Comparison of ENCODE assay signal across 6 cellular contexts in the genomic region with DNA sequence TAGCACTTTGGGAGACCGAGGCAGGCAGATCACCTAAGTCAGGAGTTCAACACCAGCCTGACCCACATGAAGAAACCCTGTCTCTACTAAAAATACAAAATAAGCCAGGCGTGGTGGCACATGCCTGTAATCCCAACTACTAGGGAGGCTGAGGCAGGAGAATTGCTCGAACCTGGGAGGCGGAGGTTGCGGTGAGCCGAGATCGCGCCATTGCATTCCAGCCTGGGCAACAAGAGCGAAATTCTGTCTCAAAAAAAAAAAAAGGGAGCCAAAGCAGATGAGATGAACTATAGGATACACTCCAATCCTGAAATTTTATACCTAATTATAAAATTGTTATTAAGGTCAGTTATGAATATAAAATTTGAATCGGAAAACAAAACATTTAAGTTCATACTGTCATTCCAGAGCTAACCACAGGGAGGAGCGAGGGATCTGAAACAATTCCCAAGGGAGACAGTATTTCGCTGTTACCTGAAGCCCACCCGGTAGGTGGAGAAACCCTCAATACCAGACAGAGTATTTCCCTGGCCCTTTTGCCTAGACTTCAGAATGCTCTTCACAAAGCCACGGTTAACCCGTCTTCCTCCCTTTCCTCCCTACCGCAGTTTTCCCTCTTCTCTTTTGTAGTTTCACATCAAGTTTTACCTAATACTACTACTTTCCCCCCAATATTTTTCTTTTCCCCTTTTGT.
DNase-seq lines count a peak whose midpoint lies in the region; ATAC-seq and TF ChIP-seq lines count a peak whose summit lies in the region.

No MANE protein-coding gene starts in this region.

- H4K20me1 ChIP-seq in DND-41 (ENCODE audit: insufficient read depth, low read length) = peaks cover 39% of the 10 kb centered on the region

- H3K4me3 ChIP-seq in DND-41 (ENCODE audit: low read depth in 1 of 2, low read length in 2 of 2) (peak overlapping the region; percentile 96 to 97; a peak in 3 of 4 replicates), muscle layer of colon (ENCODE audit: low read depth in 1 of 2, low read length in 2 of 2) (peak overlapping the region in 1 of 2 donors; percentile 72)

- peaks cover 65% of the 10 kb centered on the region for H3K79me2 ChIP-seq in DND-41 (ENCODE audit: insufficient read depth, low read length)

- no peak overlapping the region for H2AFZ ChIP-seq in DND-41 (ENCODE audit: low read depth, low read length)

- ATAC-seq in DND-41 (ENCODE audit: insufficient read depth, low read depth) (no peak), HG03045 (IDR thresholded peaks at IDR 0.05; ENCODE audit: unreplicated experiment) (no peak), HG02798 (IDR thresholded peaks at IDR 0.05; ENCODE audit: poor library complexity, unreplicated experiment) (no peak)

- H3K9me3 ChIP-seq in DND-41 (ENCODE audit: insufficient read depth, low read length, severe bottlenecking) (no peaks in the 10 kb centered on the region), muscle layer of colon (ENCODE audit: low read length) (no peaks in the 10 kb centered on the region)

- TF ChIP-seq CTCF in DND-41 (IDR thresholded peaks at IDR 0.05; ENCODE audit: borderline replicate concordance, extremely low read depth, low read length, poor library complexity, severe bottlenecking) = peak; percentile 56

- H3K4me1 ChIP-seq in DND-41 (ENCODE audit: insufficient read depth, low read length) (peaks cover 41% of the 10 kb centered on the region), muscle layer of colon (ENCODE audit: insufficient read depth, low read length) (peaks cover 18% of the 10 kb centered on the region)

- H3K27me3 ChIP-seq in DND-41 (ENCODE audit: insufficient read depth, low read length, poor library complexity) (no peaks in the 10 kb centered on the region), muscle layer of colon (ENCODE audit: control insufficient read depth in 1 of 2, insufficient read depth in 2 of 2, low read length in 2 of 2) (no peaks in the 10 kb centered on the region)

- H3K9ac ChIP-seq in DND-41 (ENCODE audit: low read depth, low read length) = peak overlapping the region; percentile 97
- H3K9ac ChIP-seq in muscle layer of colon (ENCODE audit: low read length) = peak overlapping the region; percentile 66

- H3K4me2 ChIP-seq in DND-41 (ENCODE audit: insufficient read depth, low read length) = peak overlapping the region; percentile 88

- H3K27ac ChIP-seq in DND-41 (ENCODE audit: low read length) (peak overlapping the region; percentile 84), muscle layer of colon (ENCODE audit: low read depth, low read length) (no peak overlapping the region)

- peak; percentile 25 for DNase-seq in DND-41
- DNase-seq in NCI-H1105 (lab: John Stamatoyannopoulos, UW) = peak; percentile 72
- peak; percentile 55 for DNase-seq in astrocyte of the hippocampus (ENCODE audit: low read depth, low spot score)

- H3K36me3 ChIP-seq in DND-41 (ENCODE audit: insufficient read depth, low read length) = peaks cover 34% of the 10 kb centered on the region
- H3K36me3 ChIP-seq in muscle layer of colon (ENCODE audit: insufficient read depth, low read length) = no peaks in the 10 kb centered on the region
